In the genomic region with DNA sequence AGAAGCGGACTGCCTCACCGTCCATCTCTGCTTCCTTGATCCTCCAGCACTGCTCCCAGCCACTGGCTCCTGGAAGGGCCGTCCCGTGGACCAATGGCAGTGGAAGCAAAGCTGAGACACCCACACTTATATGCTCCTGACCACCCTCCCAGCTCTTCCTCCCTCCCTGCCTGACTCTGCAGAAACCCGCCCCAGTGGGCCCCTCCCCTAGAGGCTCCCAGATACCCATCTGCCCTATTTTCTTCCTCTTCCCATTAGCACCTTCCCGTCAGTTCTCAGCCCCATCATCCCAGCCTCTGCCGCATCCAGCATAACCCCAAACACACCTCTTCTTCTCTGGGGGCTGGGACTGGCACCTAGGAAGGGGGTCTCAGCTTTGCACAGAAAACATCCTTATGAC, we compare ENCODE assay signal across 1 cellular context.
TF ChIP-seq lines count a peak whose summit lies in the region.

A gene with protein sequence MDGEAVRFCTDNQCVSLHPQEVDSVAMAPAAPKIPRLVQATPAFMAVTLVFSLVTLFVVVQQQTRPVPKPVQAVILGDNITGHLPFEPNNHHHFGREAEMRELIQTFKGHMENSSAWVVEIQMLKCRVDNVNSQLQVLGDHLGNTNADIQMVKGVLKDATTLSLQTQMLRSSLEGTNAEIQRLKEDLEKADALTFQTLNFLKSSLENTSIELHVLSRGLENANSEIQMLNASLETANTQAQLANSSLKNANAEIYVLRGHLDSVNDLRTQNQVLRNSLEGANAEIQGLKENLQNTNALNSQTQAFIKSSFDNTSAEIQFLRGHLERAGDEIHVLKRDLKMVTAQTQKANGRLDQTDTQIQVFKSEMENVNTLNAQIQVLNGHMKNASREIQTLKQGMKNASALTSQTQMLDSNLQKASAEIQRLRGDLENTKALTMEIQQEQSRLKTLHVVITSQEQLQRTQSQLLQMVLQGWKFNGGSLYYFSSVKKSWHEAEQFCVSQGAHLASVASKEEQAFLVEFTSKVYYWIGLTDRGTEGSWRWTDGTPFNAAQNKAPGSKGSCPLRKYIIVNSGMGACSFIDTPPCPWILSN (minus strand): TSS at position 101 of the 400 bp plus-strand sequence. CDS start 76 bp downstream, at position 25.

TF ChIP-seq in HepG2, 621 proteins besides CTCF, POLR2A, EP300 and RAD21:
- no peak for TF ChIP-seq FOXA1 (IDR thresholded peaks at IDR 0.05)
- no peak for TF ChIP-seq FOXA1 (CRISPR knock-in tag; IDR thresholded peaks at IDR 0.05)
- no peak for TF ChIP-seq ZNF780A (CRISPR knock-in tag; IDR thresholded peaks at IDR 0.05)
